ENCODE assay signal across 1 cellular context in the genomic region with DNA sequence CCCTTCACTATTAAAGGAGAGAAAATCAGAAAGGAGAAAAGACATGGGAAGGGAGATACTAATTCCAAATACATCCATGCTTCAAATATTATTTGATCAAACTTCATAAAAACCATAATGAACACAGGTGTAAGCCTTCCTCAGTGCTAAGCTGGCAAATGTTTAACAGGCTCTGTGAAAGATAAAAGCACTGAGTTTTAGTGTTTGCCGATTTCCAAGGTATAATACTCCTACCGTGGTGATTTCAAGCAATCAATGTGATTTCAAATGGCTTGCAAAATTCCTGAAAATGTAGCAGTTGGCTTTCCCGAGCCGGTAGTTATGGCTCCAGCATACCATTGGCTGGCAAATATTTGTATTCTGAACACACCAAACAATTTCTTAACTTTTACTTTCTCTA.
TF ChIP-seq lines count a peak whose summit lies in the region.

No MANE protein-coding gene starts in this region.

TF ChIP-seq in WTC11, 78 proteins besides CTCF, POLR2A, EP300 and RAD21 (continued from another document):
- TF ChIP-seq, protein P1, sequence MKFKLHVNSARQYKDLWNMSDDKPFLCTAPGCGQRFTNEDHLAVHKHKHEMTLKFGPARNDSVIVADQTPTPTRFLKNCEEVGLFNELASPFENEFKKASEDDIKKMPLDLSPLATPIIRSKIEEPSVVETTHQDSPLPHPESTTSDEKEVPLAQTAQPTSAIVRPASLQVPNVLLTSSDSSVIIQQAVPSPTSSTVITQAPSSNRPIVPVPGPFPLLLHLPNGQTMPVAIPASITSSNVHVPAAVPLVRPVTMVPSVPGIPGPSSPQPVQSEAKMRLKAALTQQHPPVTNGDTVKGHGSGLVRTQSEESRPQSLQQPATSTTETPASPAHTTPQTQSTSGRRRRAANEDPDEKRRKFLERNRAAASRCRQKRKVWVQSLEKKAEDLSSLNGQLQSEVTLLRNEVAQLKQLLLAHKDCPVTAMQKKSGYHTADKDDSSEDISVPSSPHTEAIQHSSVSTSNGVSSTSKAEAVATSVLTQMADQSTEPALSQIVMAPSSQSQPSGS (CRISPR knock-in tag; IDR thresholded peaks at IDR 0.05; ENCODE audit: borderline replicate concordance, low read depth) = no peak
- no peak for TF ChIP-seq ZNF263 (CRISPR knock-in tag; IDR thresholded peaks at IDR 0.05; ENCODE audit: low read depth)
- TF ChIP-seq CREM (CRISPR knock-in tag; IDR thresholded peaks at IDR 0.05) = no peak
- TF ChIP-seq, protein P2, sequence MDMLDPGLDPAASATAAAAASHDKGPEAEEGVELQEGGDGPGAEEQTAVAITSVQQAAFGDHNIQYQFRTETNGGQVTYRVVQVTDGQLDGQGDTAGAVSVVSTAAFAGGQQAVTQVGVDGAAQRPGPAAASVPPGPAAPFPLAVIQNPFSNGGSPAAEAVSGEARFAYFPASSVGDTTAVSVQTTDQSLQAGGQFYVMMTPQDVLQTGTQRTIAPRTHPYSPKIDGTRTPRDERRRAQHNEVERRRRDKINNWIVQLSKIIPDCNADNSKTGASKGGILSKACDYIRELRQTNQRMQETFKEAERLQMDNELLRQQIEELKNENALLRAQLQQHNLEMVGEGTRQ (CRISPR knock-in tag; IDR thresholded peaks at IDR 0.05) = no peak
- TF ChIP-seq HMGA2 (CRISPR knock-in tag; IDR thresholded peaks at IDR 0.05) = no peak
- no peak for TF ChIP-seq SP1 (CRISPR knock-in tag; conservative IDR thresholded peaks at IDR 0.05)
- TF ChIP-seq, protein P3, sequence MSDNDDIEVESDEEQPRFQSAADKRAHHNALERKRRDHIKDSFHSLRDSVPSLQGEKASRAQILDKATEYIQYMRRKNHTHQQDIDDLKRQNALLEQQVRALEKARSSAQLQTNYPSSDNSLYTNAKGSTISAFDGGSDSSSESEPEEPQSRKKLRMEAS (CRISPR knock-in tag; IDR thresholded peaks at IDR 0.05) = no peak
